ENCODE assay signal across 15 cellular contexts in the genomic region with DNA sequence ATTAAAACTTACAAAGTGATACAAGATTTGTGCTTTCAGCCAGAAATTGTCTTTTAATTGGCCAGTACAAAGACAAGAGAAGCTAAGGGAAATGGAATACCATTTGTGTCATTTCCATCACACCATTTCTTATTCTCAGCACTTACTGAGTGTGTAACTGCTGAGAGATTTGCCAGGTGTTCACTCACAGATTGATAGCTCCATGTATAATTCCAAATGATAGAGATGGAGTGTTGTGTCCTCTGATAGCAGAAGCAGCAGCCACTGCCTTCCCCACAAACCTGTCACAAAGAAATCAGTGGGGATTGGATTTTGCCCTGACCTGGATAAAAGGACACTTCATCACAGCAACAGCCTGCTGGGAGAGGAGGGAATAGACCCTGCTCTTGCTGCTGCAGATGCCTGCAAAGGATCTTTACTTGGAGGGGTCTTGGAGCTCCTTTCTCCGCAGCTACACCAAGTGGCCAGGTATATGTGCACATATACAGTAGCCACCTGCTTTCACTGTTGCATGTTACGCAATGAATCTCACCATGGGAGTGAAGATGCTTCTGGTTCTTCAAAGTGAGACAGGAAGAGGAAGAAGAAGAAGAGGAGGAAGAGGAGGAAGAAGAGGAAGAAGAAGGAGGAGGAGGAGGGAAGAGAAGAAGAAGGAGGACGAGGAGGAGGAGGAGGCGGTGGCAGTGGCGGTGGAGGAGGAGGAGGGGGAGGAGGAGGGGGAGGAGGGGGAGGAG.
A peak's percentile ranks its signal among the peaks of the same experiment; 100 is the strongest.
DNase-seq lines count a peak whose midpoint lies in the region; ATAC-seq, FAIRE-seq and TF ChIP-seq lines count a peak whose summit lies in the region.
"Had no signal": no experiment of that assay in that cellular context is flagged by ENCODE, and none has a peak within 500 bp of the region (broad histone marks: within the 10 kb centered on the region; RNA-seq: fewer than 3 reads in every experiment).

No MANE protein-coding gene starts in this region.

- no peak for TF ChIP-seq POLR2A in H1 (IDR thresholded peaks at IDR 0.05; ENCODE audit: control extremely low read depth in 1 of 2, low read depth in 2 of 2, low read length in 2 of 2)

- H3K4me3 ChIP-seq in HEK293 (ENCODE audit: low read depth, low read length), result no peak overlapping the region
- H3K4me3 ChIP-seq in WERI-Rb-1 (ENCODE audit: low read depth, low read length), result no peak overlapping the region
- H3K4me3 ChIP-seq in H1 (ENCODE audit: extremely low read depth in 1 of 4, insufficient read depth in 2 of 4, low read depth in 3 of 4, low read length in 4 of 4), result no peak overlapping the region
- H3K4me3 ChIP-seq in neutrophil (ENCODE audit: low read depth in 1 of 2, low read length in 1 of 2), result no peak overlapping the region
- H3K4me3 ChIP-seq: BLaER1 treated with 17β-estradiol and CSF1 and Interleukin-3, amounts not matched to agents 10 nM and 100 nM had no signal

- no peak overlapping the region for H3K18ac ChIP-seq in H1 (ENCODE audit: extremely low read depth, low read length)

- H3K79me2 ChIP-seq in H1 (ENCODE audit: control insufficient read depth in 1 of 2, insufficient read depth in 2 of 2, low read length in 2 of 2), result no peaks in the 10 kb centered on the region

- no peaks in the 10 kb centered on the region for H3K27me3 ChIP-seq in WERI-Rb-1 (ENCODE audit: insufficient read depth, low read depth, severe bottlenecking)
- H3K27me3 ChIP-seq in H1 (replicated peaks in 1 of 4; ENCODE audit: control insufficient read depth in 3 of 4, extremely low read depth in 1 of 4, insufficient read depth in 3 of 4, low read length in 3 of 4), result no peaks in the 10 kb centered on the region
- no peaks in the 10 kb centered on the region for H3K27me3 ChIP-seq in neutrophil
- H3K27me3 ChIP-seq: BLaER1 treated with 17β-estradiol and CSF1 and Interleukin-3, amounts not matched to agents 10 nM and 100 nM had no signal

- DNase-seq in WERI-Rb-1 (no peak), H1 (ENCODE audit: low read depth in 1 of 2, low spot score in 2 of 2) (no peak), HuH-7.5 (ENCODE audit: low spot score) (no peak)
- no peak for DNase-seq in activated CD4-positive, alpha-beta T cell treated with anti-CD3 and anti-CD28 coated beads for 4 hours
- DNase-seq: Calu3; CD8-positive, alpha-beta T cell; DMS79 treated with DMSO at 0.1 percent for 48 hours; GF-D8; GOT3; H9 had no signal

- TF ChIP-seq RAD21 in H1 (IDR thresholded peaks at IDR 0.05 in 1 of 2, conservative IDR thresholded peaks at IDR 0.05 in 1 of 2; ENCODE audit: low read depth in 2 of 2, low read length in 2 of 2), result no peak

- no peak for ATAC-seq in GM19455 (IDR thresholded peaks at IDR 0.05; ENCODE audit: unreplicated experiment)
- ATAC-seq: CD8-positive, alpha-beta T cell had no signal

- no peak for FAIRE-seq in H1 (lab: Jason Lieb, UNC)

- H2BK12ac ChIP-seq in H1 (ENCODE audit: low read depth, low read length), result no peak overlapping the region

- no peaks in the 10 kb centered on the region; the same call in 1 of the 2 replicates for H3K23me2 ChIP-seq in H1 (ENCODE audit: low read depth, low read length)

- H3K36me3 ChIP-seq in HEK293 (ENCODE audit: control insufficient read depth in 2 of 2, insufficient read depth in 1 of 2, low read length in 2 of 2), result no peaks in the 10 kb centered on the region
- no peaks in the 10 kb centered on the region for H3K36me3 ChIP-seq in WERI-Rb-1
- H3K36me3 ChIP-seq in H1 (ENCODE audit: control insufficient read depth in 2 of 4, insufficient read depth in 4 of 4, low read length in 3 of 4), result no peaks in the 10 kb centered on the region
- H3K36me3 ChIP-seq in neutrophil, result no peaks in the 10 kb centered on the region
- H3K36me3 ChIP-seq: BLaER1 treated with 17β-estradiol and CSF1 and Interleukin-3, amounts not matched to agents 10 nM and 100 nM had no signal

- CTCF ChIA-PET in HEK293 (lab: Yijun Ruan, JAX), result interaction anchor here (0.6 kb wide), 3 partner anchors 40 to 112 kb away, joined by 4 to 5 read pairs (median 4); no protein-coding TSS in a partner anchor
- CTCF ChIA-PET in H1 (lab: Charles Lee; ENCODE audit: partially characterized antibody), result interaction anchor here (0.7 kb wide), 1 partner anchor 175 kb away, joined by 3 read pairs; no protein-coding TSS in a partner anchor

- H3K4ac ChIP-seq in H1 (replicated peaks; ENCODE audit: insufficient read length, low read depth, low read length), result no peak overlapping the region

- WGBS in H1 (ENCODE audit: extremely low coverage in 1 of 2, insufficient coverage in 1 of 2, insufficient read length in 1 of 2, insufficient replicate concordance in 2 of 2, low coverage in 1 of 2, low lambda C conversion rate in 2 of 2, missing lambda C conversion rate in 1 of 2), 2 experiments, result 62% methylated on average over 4 of the region's 5 CpGs; no CpG with 5 or more reads in 1 of the 2 experiments

- no peak overlapping the region for H3K4me2 ChIP-seq in H1 (ENCODE audit: insufficient read depth in 1 of 2, low read depth in 2 of 2, low read length in 2 of 2)

- H3K56ac ChIP-seq in H1 (replicated peaks; ENCODE audit: insufficient read length, low read depth, low read length), result no peak overlapping the region

- no peak overlapping the region for H2BK15ac ChIP-seq in H1 (ENCODE audit: low read length)

- no peak overlapping the region for H3K27ac ChIP-seq in HEK293 (ENCODE audit: extremely low read depth, low read depth, low read length)
- no peak overlapping the region for H3K27ac ChIP-seq in WERI-Rb-1
- H3K27ac ChIP-seq in H1 (ENCODE audit: low read depth, low read length), result no peak overlapping the region
- peak overlapping the region; percentile 69 for H3K27ac ChIP-seq in neutrophil
- H3K27ac ChIP-seq: BLaER1 treated with 17β-estradiol and CSF1 and Interleukin-3, amounts not matched to agents 10 nM and 100 nM; HL-60 had no signal

- H2BK5ac ChIP-seq in H1 (ENCODE audit: low read depth, low read length), result no peak overlapping the region

- H2BK120ac ChIP-seq in H1 (replicated peaks; ENCODE audit: low read depth, low read length), result no peak overlapping the region

- H4K5ac ChIP-seq in H1 (ENCODE audit: insufficient read length, low read depth, low read length), result no peak overlapping the region

- no peak overlapping the region for H4K91ac ChIP-seq in H1 (replicated peaks; ENCODE audit: insufficient read length, low read length)

- H4K8ac ChIP-seq in H1 (ENCODE audit: extremely low read depth, insufficient read depth, low read length), result no peak overlapping the region

- POLR2A ChIA-PET in HEK293 (lab: Yijun Ruan, JAX), result no interaction called here
- POLR2A ChIA-PET in H1 (lab: Charles Lee; ENCODE audit: partially characterized antibody), result no interaction called here

- H3K9ac ChIP-seq in H1 (replicated peaks in 1 of 4; ENCODE audit: extremely low read depth in 1 of 4, low read depth in 3 of 4, low read length in 3 of 4), result no peak overlapping the region
- H3K9ac ChIP-seq: BLaER1 treated with 17β-estradiol and CSF1 and Interleukin-3, amounts not matched to agents 10 nM and 100 nM had no signal

- TF ChIP-seq CTCF in HEK293 (tag by site-specific recombination; IDR thresholded peaks at IDR 0.05), result no peak
- 0 out of 2 replicates have a peak, but pooled peaks have one; percentile 12 for TF ChIP-seq CTCF in WERI-Rb-1 (IDR thresholded peaks at IDR 0.05; ENCODE audit: low read depth, low read length)
- no peak for TF ChIP-seq CTCF in H1 (IDR thresholded peaks at IDR 0.05; ENCODE audit: control extremely low read depth in 1 of 3, insufficient read depth in 1 of 3, low read depth in 1 of 3, low read length in 3 of 3)
- TF ChIP-seq CTCF in neutrophil (IDR thresholded peaks at IDR 0.05), result no peak

- H2AK5ac ChIP-seq in H1 (ENCODE audit: low read depth, low read length), result no peak overlapping the region

- H3K9me3 ChIP-seq in HEK293 (ENCODE audit: control insufficient read depth, insufficient read depth, low read depth, low read length) (no peaks in the 10 kb centered on the region; the same call in 1 of the 2 replicates), WERI-Rb-1 (ENCODE audit: severe bottlenecking) (no peaks in the 10 kb centered on the region), H1 (ENCODE audit: insufficient read depth in 2 of 2, low read depth in 1 of 2, low read length in 1 of 2) (no peaks in the 10 kb centered on the region), neutrophil (no peaks in the 10 kb centered on the region)

- no peak overlapping the region for H3K14ac ChIP-seq in H1 (ENCODE audit: insufficient read length)

- H2BK20ac ChIP-seq in H1 (ENCODE audit: low read length), result no peak overlapping the region

- no peak overlapping the region for H3K23ac ChIP-seq in H1 (ENCODE audit: insufficient read length)

- no peaks in the 10 kb centered on the region for H3K79me1 ChIP-seq in H1 (ENCODE audit: low read depth, low read length)

- no peaks in the 10 kb centered on the region for H3K4me1 ChIP-seq in HEK293 (ENCODE audit: control insufficient read depth, insufficient read depth, low read length)
- H3K4me1 ChIP-seq in H1 (replicated peaks in 1 of 4; ENCODE audit: control insufficient read depth in 3 of 4, insufficient read depth in 4 of 4, low read length in 3 of 4), result no peaks in the 10 kb centered on the region
- H3K4me1 ChIP-seq in neutrophil (ENCODE audit: control insufficient read depth in 1 of 2, insufficient read depth in 1 of 2, low read depth in 1 of 2, low read length in 1 of 2), result peaks cover 0 to 5% of the 10 kb centered on the region in 2 experiments

- TF ChIP-seq EP300 in H1 (IDR thresholded peaks at IDR 0.05; ENCODE audit: borderline replicate concordance in 1 of 2, low read depth in 2 of 2, low read length in 2 of 2), result no peak

- no peak overlapping the region for H2AFZ ChIP-seq in H1 (ENCODE audit: low read length)

- no peaks in the 10 kb centered on the region for H4K20me1 ChIP-seq in H1 (replicated peaks in 1 of 2; ENCODE audit: control insufficient read depth in 1 of 2, insufficient read depth in 2 of 2, low read length in 2 of 2)
- H4K20me1 ChIP-seq: BLaER1 treated with 17β-estradiol and CSF1 and Interleukin-3, amounts not matched to agents 10 nM and 100 nM had no signal

TF ChIP-seq in H1, 55 proteins besides CTCF, POLR2A, EP300 and RAD21:
- no peak for TF ChIP-seq SP1 (IDR thresholded peaks at IDR 0.05; ENCODE audit: low read depth, low read length)
- peak; percentile 76 for TF ChIP-seq CEBPB (IDR thresholded peaks at IDR 0.05; ENCODE audit: low read depth, low read length)
- TF ChIP-seq EGR1 (IDR thresholded peaks at IDR 0.05; ENCODE audit: borderline replicate concordance, low read depth, low read length), result no peak
- no peak for TF ChIP-seq SUZ12 (IDR thresholded peaks at IDR 0.05; ENCODE audit: low read length)
- TF ChIP-seq SP2 (IDR thresholded peaks at IDR 0.05; ENCODE audit: low read length), result no peak
- TF ChIP-seq ZNF274 (IDR thresholded peaks at IDR 0.05; ENCODE audit: borderline replicate concordance, extremely low read depth, low read length), result no peak
- no peak for TF ChIP-seq CBX5 (IDR thresholded peaks at IDR 0.05; ENCODE audit: low read depth, low read length)
- no peak for TF ChIP-seq SIRT6 (IDR thresholded peaks at IDR 0.05; ENCODE audit: low read length)
- no peak for TF ChIP-seq TBP (IDR thresholded peaks at IDR 0.05; ENCODE audit: low read depth, low read length)
